17 cellular contexts compared by ENCODE assay signal in the genomic region with DNA sequence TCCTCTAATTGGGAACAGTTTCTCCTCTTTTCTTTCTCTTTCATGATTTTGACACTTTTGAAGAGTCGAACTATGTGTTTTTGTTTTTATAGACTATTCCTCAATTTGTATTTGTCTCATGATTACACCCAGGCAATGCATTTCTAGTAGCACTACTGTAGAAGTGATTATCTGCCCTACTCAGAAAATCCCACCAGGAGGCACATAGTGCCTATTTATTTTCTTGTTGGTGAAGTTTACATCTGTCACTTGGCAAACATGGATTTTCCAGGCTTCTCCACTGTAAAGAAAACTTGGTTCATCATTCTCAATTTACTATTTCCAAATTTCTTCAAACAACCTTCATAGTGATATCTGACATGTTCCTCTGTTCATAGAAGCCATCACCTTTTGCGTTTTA.
"Had no signal": no experiment of that assay in that cellular context is flagged by ENCODE, and none has a peak within 500 bp of the region (broad histone marks: within the 10 kb centered on the region; RNA-seq: fewer than 3 reads in every experiment).

No MANE protein-coding gene starts in this region.

- H3K4me3 Mint-ChIP-seq: activated naive CD4-positive, alpha-beta T cell treated with anti-CD3 and anti-CD28 coated beads, Interleukin-2, amount 10 ng/mL, durations not matched to agents 7 days and 5 days; activated T-helper 17 cell treated with anti-CD3 and anti-CD28 coated beads, Interleukin-2, amount 50 U/mL, for 72 hours; naive thymus-derived CD8-positive, alpha-beta T cell had no signal

- H3K27me3 ChIP-seq: ascending aorta, heart right ventricle, tibial nerve, vagina had no signal

- H3K27ac ChIP-seq: ascending aorta, heart right ventricle, tibial nerve, vagina had no signal

- H3K36me3 Mint-ChIP-seq: activated naive CD4-positive, alpha-beta T cell treated with anti-CD3 and anti-CD28 coated beads, Interleukin-2, amount 10 ng/mL, durations not matched to agents 7 days and 5 days; naive thymus-derived CD8-positive, alpha-beta T cell had no signal

- H3K9me3 ChIP-seq: ascending aorta, heart right ventricle, tibial nerve, vagina had no signal

- H3K27me3 Mint-ChIP-seq: activated naive CD4-positive, alpha-beta T cell treated with anti-CD3 and anti-CD28 coated beads, Interleukin-2, amount 10 ng/mL, durations not matched to agents 7 days and 5 days had no signal

- H3K4me3 ChIP-seq: ascending aorta, heart right ventricle, tibial nerve, vagina had no signal

- H3K4me1 ChIP-seq: ascending aorta, heart right ventricle, tibial nerve, vagina had no signal

- ATAC-seq: activated CD4-positive, CD25-positive, alpha-beta regulatory T cell treated with anti-CD3 and anti-CD28 coated beads, Interleukin-2, amount 50 U/mL, for 24 hours; activated T-helper 17 cell treated with anti-CD3 and anti-CD28 coated beads, Interleukin-2, amount 50 U/mL, for 72 hours; heart right ventricle; left cardiac atrium; naive thymus-derived CD8-positive, alpha-beta T cell; right cardiac atrium had no signal

- DNase-seq: activated naive CD4-positive, alpha-beta T cell treated with anti-CD3 and anti-CD28 coated beads, Interleukin-2, amount 10 ng/mL, durations not matched to agents 7 days and 5 days; activated T-cell treated with anti-CD3 and anti-CD28 coated beads for 4 hours; dermis blood vessel endothelial cell; heart right ventricle; left cardiac atrium; naive thymus-derived CD8-positive, alpha-beta T cell; nucleus accumbens; right cardiac atrium; small intestine; stimulated activated CD4-positive, alpha-beta T cell treated with anti-CD3 and anti-CD28 coated beads, Interleukin-4, amount 100 ng/mL, for 24 hours; stimulated activated naive CD4-positive, alpha-beta T cell had no signal

- H3K4me1 Mint-ChIP-seq: activated naive CD4-positive, alpha-beta T cell treated with anti-CD3 and anti-CD28 coated beads, Interleukin-2, amount 10 ng/mL, durations not matched to agents 7 days and 5 days; activated T-helper 17 cell treated with anti-CD3 and anti-CD28 coated beads, Interleukin-2, amount 50 U/mL, for 72 hours had no signal

- H3K9me3 Mint-ChIP-seq: activated naive CD4-positive, alpha-beta T cell treated with anti-CD3 and anti-CD28 coated beads, Interleukin-2, amount 10 ng/mL, durations not matched to agents 7 days and 5 days; activated T-helper 17 cell treated with anti-CD3 and anti-CD28 coated beads, Interleukin-2, amount 50 U/mL, for 72 hours had no signal

- H3K27ac Mint-ChIP-seq: activated naive CD4-positive, alpha-beta T cell treated with anti-CD3 and anti-CD28 coated beads, Interleukin-2, amount 10 ng/mL, durations not matched to agents 7 days and 5 days; activated T-helper 17 cell treated with anti-CD3 and anti-CD28 coated beads, Interleukin-2, amount 50 U/mL, for 72 hours; naive thymus-derived CD8-positive, alpha-beta T cell; progenitor cell of endocrine pancreas had no signal

- H3K36me3 ChIP-seq: ascending aorta, heart right ventricle, tibial nerve, vagina had no signal
